22 cellular contexts compared by ENCODE assay signal in the genomic region with DNA sequence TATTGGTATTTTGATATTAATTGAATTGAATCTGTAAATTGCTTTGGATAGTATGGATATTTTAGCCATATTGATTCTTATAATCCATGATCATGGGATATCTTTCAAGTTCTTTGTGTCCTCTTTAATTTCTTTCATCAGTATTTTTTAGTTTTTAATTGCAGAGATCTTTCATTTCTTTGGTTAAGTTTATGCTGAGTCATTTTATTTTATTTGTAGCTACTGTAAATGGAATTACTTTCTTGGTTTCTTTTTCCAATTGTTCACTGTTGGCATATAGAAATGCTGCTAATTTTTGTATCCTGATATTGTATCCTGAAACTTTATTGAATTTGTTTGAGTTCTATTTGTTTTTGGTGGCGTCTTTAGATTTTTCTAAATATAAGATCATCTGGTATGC.
"Had no signal": no experiment of that assay in that cellular context is flagged by ENCODE, and none has a peak within 500 bp of the region (broad histone marks: within the 10 kb centered on the region; RNA-seq: fewer than 3 reads in every experiment).

No MANE protein-coding gene starts in this region.

- H3K27ac ChIP-seq: SJSA1, SK-N-MC had no signal

- H3K9me3 ChIP-seq: SJSA1 had no signal

- H3K27me3 ChIP-seq: MG63, SJSA1 had no signal

- DNase-seq: Karpas-422, KG1, MG63, NCI-H1092, NCI-H1105 treated with DMSO at 0.1 percent for 48 hours, NCI-H1417 treated with DMSO at 0.1 percent for 48 hours, NCI-H187, NCI-H2029, NCI-H2081 treated with DMSO at 0.1 percent for 48 hours, NCI-H2171, NCI-H226, NCI-H446, NCI-H510A, NCI-H524 treated with DMSO at 0.1 percent for 48 hours, NCI-H69, NCI-H774, Right ventricle myocardium superior, RPMI8226, SIG-M5 had no signal

- H3K36me3 ChIP-seq: MG63, SJSA1 had no signal

- H3K4me3 ChIP-seq: MG63, SJSA1, SK-N-MC had no signal

- FAIRE-seq: RCC 7860 had no signal
